In genomic region chr3:196288141-196288460, GRCh38 we compare ENCODE assay signal across 8 cellular contexts. TPM values are rescaled to one million over a fixed set of nuclear protein-coding genes. Genes with fewer than 3 reads are reported as not detected.
DNase-seq lines count a peak whose midpoint lies in the region; ATAC-seq, FAIRE-seq and TF ChIP-seq lines count a peak whose summit lies in the region.

No MANE protein-coding gene starts in this region.

- H3K4me1 ChIP-seq in BLaER1 (peaks cover 54% of the 10 kb centered on the region), rectal smooth muscle tissue (ENCODE audit: control insufficient read depth, insufficient read depth, low read length) (peaks cover 4% of the 10 kb centered on the region)

- H3K4me1 Mint-ChIP-seq in HFFc6 (ENCODE audit: low read depth) = peaks cover 30% of the 10 kb centered on the region
- peaks cover 31% of the 10 kb centered on the region for H3K4me1 Mint-ChIP-seq in T-helper 17 cell

- H3K4me3 Mint-ChIP-seq in HFFc6 (peak overlapping the region; percentile 99), T-helper 17 cell (peak overlapping the region; percentile 100)

- H4K20me1 ChIP-seq in BLaER1 = peaks cover 28% of the 10 kb centered on the region; the same call in 1 of the 2 replicates

- ATAC-seq in T-helper 17 cell (no peak), GM18870 (IDR thresholded peaks at IDR 0.05; ENCODE audit: unreplicated experiment) (no peak)

- peak overlapping the region; percentile 98 for H3K27ac Mint-ChIP-seq in HFFc6
- peak overlapping the region; percentile 99 for H3K27ac Mint-ChIP-seq in T-helper 17 cell

- no peaks in the 10 kb centered on the region for H3K9me3 ChIP-seq in BLaER1
- no peaks in the 10 kb centered on the region for H3K9me3 ChIP-seq in T-helper 17 cell (ENCODE audit: control insufficient read depth, low read length, poor library complexity, severe bottlenecking)

- no peaks in the 10 kb centered on the region for H3K27me3 ChIP-seq in BLaER1
- no peaks in the 10 kb centered on the region for H3K27me3 ChIP-seq in rectal smooth muscle tissue (ENCODE audit: control insufficient read depth, insufficient read depth, low read length)

- peak overlapping the region; percentile 93 for H3K4me3 ChIP-seq in BLaER1
- H3K4me3 ChIP-seq in fibroblast of villous mesenchyme (ENCODE audit: low read depth, low read length) = peak overlapping the region; percentile 100
- H3K4me3 ChIP-seq in rectal smooth muscle tissue (ENCODE audit: low read length) = peak overlapping the region; percentile 97

- peak overlapping the region; percentile 91 for H3K9ac ChIP-seq in BLaER1
- H3K9ac ChIP-seq in rectal smooth muscle tissue (ENCODE audit: low read length) = peak overlapping the region; percentile 97

- DNase-seq in HFFc6 (no peak), T-helper 17 cell (peak in 1 of 3 donors; percentile 47), fibroblast of villous mesenchyme (ENCODE audit: low read depth) (peak; percentile 50), Ammon's horn (ENCODE audit: low spot score) (no peak), H54 (ENCODE audit: insufficient read length, low spot score) (no peak)

- peak overlapping the region; percentile 88 for H3K4me2 ChIP-seq in BLaER1

- no peak for TF ChIP-seq CTCF in HFFc6 (IDR thresholded peaks at IDR 0.05)
- no peak for TF ChIP-seq CTCF in fibroblast of villous mesenchyme (IDR thresholded peaks at IDR 0.05; ENCODE audit: insufficient read depth, low read depth, low read length)

- TF ChIP-seq POLR2A in H54 (IDR thresholded peaks at IDR 0.05; ENCODE audit: low read depth, low read length) = no peak

- peaks cover 28% of the 10 kb centered on the region for H3K36me3 Mint-ChIP-seq in HFFc6 (ENCODE audit: low read depth)
- peaks cover 8% of the 10 kb centered on the region for H3K36me3 Mint-ChIP-seq in T-helper 17 cell (ENCODE audit: low read depth)

- peaks cover 6% of the 10 kb centered on the region for H3K27me3 Mint-ChIP-seq in HFFc6 (ENCODE audit: insufficient read depth)
- no peaks in the 10 kb centered on the region for H3K27me3 Mint-ChIP-seq in T-helper 17 cell

- no peak for FAIRE-seq in H54 (lab: Jason Lieb, UNC)

- H3K27ac ChIP-seq in BLaER1 (peak overlapping the region; percentile 92), rectal smooth muscle tissue (ENCODE audit: low read depth, low read length) (peak overlapping the region; percentile 88)

- H3K9me3 Mint-ChIP-seq in HFFc6 = no peaks in the 10 kb centered on the region; the same call in 1 of the 2 replicates

- H3K36me3 ChIP-seq in BLaER1 (no peaks in the 10 kb centered on the region), rectal smooth muscle tissue (ENCODE audit: control insufficient read depth, insufficient read depth, low read length) (no peaks in the 10 kb centered on the region)

RNA-seq across cellular contexts. Expression of gene PCYT1A, which starts 0.6 kb away (rescaled TPM):
- total RNA-seq in HFFc6 (2021; fragmentation: NEBNext Ultra II Directional; extraction: Animal tissue kit (Norgen Biotek cat#: 25700)) = 10 to 100 TPM; 77.2 to 83.0 (median 81.2) TPM
- total RNA-seq in T-helper 17 cell = 10 to 100 TPM; 78.1 to 82.0 TPM
- total RNA-seq in fibroblast of villous mesenchyme = 76.3 and 110 TPM in 2 replicates

RNA-seq across cellular contexts. Expression of gene DYNLT2B, which starts 29.9 kb away (rescaled TPM):
- 10 to 100 TPM; 10.3 to 15.0 (median 13.3) TPM for total RNA-seq in HFFc6 (2021; fragmentation: NEBNext Ultra II Directional; extraction: Animal tissue kit (Norgen Biotek cat#: 25700))
- 1 to 10 TPM; 4.8 to 6.8 TPM for total RNA-seq in T-helper 17 cell
- 6.9 and 7.1 TPM in 2 replicates for total RNA-seq in fibroblast of villous mesenchyme

RNA-seq across cellular contexts. Expression of gene TM4SF19, which starts 50.1 kb away (rescaled TPM):
- total RNA-seq in HFFc6 (2021; fragmentation: NEBNext Ultra II Directional; extraction: Animal tissue kit (Norgen Biotek cat#: 25700)) = under 1 TPM in 4 of 6 experiments, not detected in 2; 0.14 to 0.89 (median 0.64) TPM
- total RNA-seq in T-helper 17 cell (not detected), fibroblast of villous mesenchyme (0.43 and 0.97 TPM in 2 replicates)
